In the genomic region with DNA sequence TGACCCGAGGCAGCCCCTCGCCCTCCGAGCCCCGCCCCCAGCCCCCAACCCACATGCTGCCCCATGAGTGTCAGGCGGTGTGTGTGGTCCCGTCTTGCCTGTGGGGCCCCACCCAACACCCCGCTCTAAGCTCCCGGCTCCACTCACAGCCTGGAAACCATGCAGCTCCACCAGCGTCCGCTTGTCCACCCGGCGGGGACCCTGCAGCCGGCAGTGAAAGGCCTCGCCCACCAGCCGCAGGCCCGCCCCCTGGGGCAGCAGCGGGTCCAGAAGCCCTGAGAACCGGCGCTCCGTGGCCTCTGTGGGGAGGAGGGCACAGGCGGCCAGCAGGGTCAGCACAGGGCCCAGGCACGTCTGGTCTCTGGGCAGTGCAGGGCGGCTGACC, we compare ENCODE assay signal across 26 cellular contexts. TPM values are rescaled to one million over a fixed set of nuclear protein-coding genes. Genes with fewer than 3 reads are reported as not detected.
DNase-seq lines count a peak whose midpoint lies in the region; ATAC-seq, FAIRE-seq and TF ChIP-seq lines count a peak whose summit lies in the region.
"Had no signal": no experiment of that assay in that cellular context is flagged by ENCODE, and none has a peak within 500 bp of the region (broad histone marks: within the 10 kb centered on the region; RNA-seq: fewer than 3 reads in every experiment).

No MANE protein-coding gene starts in this region.

- peak in 3 of 8 donors; percentile 3 to 7 (median 7) for ATAC-seq in heart right ventricle

- H3K9me3 ChIP-seq in heart right ventricle = no peaks in the 10 kb centered on the region
- no peaks in the 10 kb centered on the region for H3K9me3 ChIP-seq in right atrium auricular region
- no peaks in the 10 kb centered on the region for H3K9me3 ChIP-seq in subcutaneous abdominal adipose tissue (ENCODE audit: control insufficient read depth in 5 of 5, low read length in 5 of 5)
- H3K9me3 ChIP-seq: A549, BE2C, sigmoid colon, suprapubic skin had no signal

- DNase-seq in heart right ventricle = peak in 1 of 2 donors; percentile 15
- DNase-seq in right atrium auricular region (ENCODE audit: low spot score) = no peak
- peak; percentile 41 for DNase-seq in iPS-NIHi11 (ENCODE audit: low spot score)
- DNase-seq in GM12892 (ENCODE audit: insufficient read length) = no peak
- no peak for DNase-seq in SKM-1 treated with dmso at 0.1 percent for 144 hours (lab: John Stamatoyannopoulos, UW; ENCODE audit: unreplicated experiment)
- DNase-seq: activated CD4-positive, alpha-beta memory T cell treated with anti-CD3 and anti-CD28 coated beads for 36 hours; activated CD4-positive, CD25-positive, alpha-beta regulatory T cell; activated naive CD4-positive, alpha-beta T cell treated with Interleukin-2 at 50 U/mL for 16 hours; amygdala; BE2C; dorsolateral prefrontal cortex; foreskin fibroblast; HFFc6; hypothalamus; islet precursor cell; NCI-H1105; NCI-H2029 treated with DMSO at 0.1 percent for 48 hours; NCI-H345; sigmoid colon had no signal

- no peak for TF ChIP-seq CTCF in heart right ventricle (IDR thresholded peaks at IDR 0.05)
- no peak for TF ChIP-seq CTCF in right atrium auricular region (IDR thresholded peaks at IDR 0.05)

- H3K36me3 ChIP-seq in heart right ventricle (no peaks in the 10 kb centered on the region), right atrium auricular region (no peaks in the 10 kb centered on the region), subcutaneous abdominal adipose tissue (ENCODE audit: control insufficient read depth in 5 of 5, insufficient read depth in 5 of 5, low read length in 5 of 5) (no peaks in the 10 kb centered on the region)
- H3K36me3 ChIP-seq: BE2C, cardiac muscle cell, sigmoid colon, suprapubic skin had no signal

- H3K27ac ChIP-seq in heart right ventricle (no peak overlapping the region), right atrium auricular region (no peak overlapping the region), subcutaneous abdominal adipose tissue (ENCODE audit: low read depth, low read length) (no peak overlapping the region)
- H3K27ac ChIP-seq: cardiac muscle cell, dorsolateral prefrontal cortex, sigmoid colon, SK-N-MC, suprapubic skin had no signal

- intact Hi-C loops in heart right ventricle (cut with DNase I) = loop anchor here in 2 of 10 donors (10.0 kb wide), 1 partner anchor 119 kb away; no protein-coding TSS in a partner anchor

- H3K4me1 ChIP-seq in heart right ventricle (peaks cover 0 to 5% (median 0%) of the 10 kb centered on the region in 9 donors), right atrium auricular region (peaks cover 0 to 14% of the 10 kb centered on the region in 2 donors), subcutaneous abdominal adipose tissue (ENCODE audit: control insufficient read depth in 5 of 5, insufficient read depth in 5 of 5, low read length in 5 of 5) (peaks cover 0 to 12% (median 0%) of the 10 kb centered on the region in 5 donors)

- no peak overlapping the region for H3K9ac ChIP-seq in subcutaneous abdominal adipose tissue (ENCODE audit: low read length in 5 of 5)

- 52 to 57% methylated on average over 21 to 23 of the region's 23 CpGs for WGBS in heart right ventricle, 2 donors

- no peak for FAIRE-seq in GM12892 (lab: Jason Lieb, UNC)
- FAIRE-seq: A549 had no signal

- H3K4me3 ChIP-seq in heart right ventricle (peak overlapping the region in 9 of 10 donors; percentile 26 to 47 (median 34)), right atrium auricular region (no peak overlapping the region), subcutaneous abdominal adipose tissue (ENCODE audit: low read depth in 1 of 5, low read length in 5 of 5) (peak overlapping the region in 3 of 5 donors; percentile 22 to 37 (median 31))
- H3K4me3 ChIP-seq: A549, cardiac muscle cell, dorsolateral prefrontal cortex, lung, SK-N-MC, suprapubic skin had no signal

- TF ChIP-seq POLR2A in GM12892 (IDR thresholded peaks at IDR 0.05; ENCODE audit: low read depth, low read length) = no peak

- H3K27me3 ChIP-seq in heart right ventricle (peaks cover 19 to 58% (median 52%) of the 10 kb centered on the region in 7 donors), right atrium auricular region (peaks cover 8 to 11% of the 10 kb centered on the region in 2 donors), subcutaneous abdominal adipose tissue (ENCODE audit: control insufficient read depth in 5 of 5, insufficient read depth in 4 of 5, low read length in 5 of 5) (peaks cover 36 to 52% (median 41%) of the 10 kb centered on the region in 5 donors)

RNA-seq across cellular contexts. Expression of a gene that starts 2.7 kb away (rescaled TPM):
- total RNA-seq in heart right ventricle (1 to 10 TPM in 4 of 10 donors, under 1 TPM in 5, not detected in 1; 0.42 to 1.9 (median 0.90) TPM), right atrium auricular region (not detected)
- 1 to 10 TPM; 1.6 to 2.3 TPM for polyA plus RNA-seq in heart right ventricle
- polyA plus RNA-seq in GM12892 (2012; ENCODE audit: missing spikeins) = not detected
- polyA plus RNA-seq: cardiac muscle cell had no signal

RNA-seq across cellular contexts. Expression of a gene that starts 11.8 kb away (rescaled TPM):
- total RNA-seq in heart right ventricle (10 to 100 TPM in 4 of 10 donors, 1 to 10 TPM in 6; 7.3 to 13.5 (median 9.1) TPM), right atrium auricular region (10 to 100 TPM; 16.1 to 19.7 TPM)
- 10 to 100 TPM in 1 of 2 donors, 1 to 10 TPM in 1; 7.7 to 16.2 TPM for polyA plus RNA-seq in heart right ventricle
- polyA plus RNA-seq in GM12892 (2012; ENCODE audit: missing spikeins) = 3.6 TPM

RNA-seq across cellular contexts. Expression of a gene that starts 12.0 kb away (rescaled TPM):
- total RNA-seq in heart right ventricle (100 to 1,000 TPM in 9 of 10 donors, 10 to 100 TPM in 1; 95.6 to 174 (median 123) TPM), right atrium auricular region (100 to 1,000 TPM; 120 to 128 TPM)
- polyA plus RNA-seq in heart right ventricle = 100 to 1,000 TPM; 107 to 184 TPM
- 32.3 TPM for polyA plus RNA-seq in GM12892 (2012; ENCODE audit: missing spikeins)

RNA-seq across cellular contexts. Expression of a gene that starts 29.8 kb away (rescaled TPM):
- total RNA-seq in heart right ventricle (10 to 100 TPM in 1 of 10 donors, 1 to 10 TPM in 7, under 1 TPM in 2; 0.52 to 24.8 (median 5.0) TPM), right atrium auricular region (under 1 TPM; 0.59 to 0.79 TPM)
- 1 to 10 TPM; 3.8 to 9.8 TPM for polyA plus RNA-seq in heart right ventricle
- polyA plus RNA-seq in GM12892 (2012; ENCODE audit: missing spikeins) = 2.9 TPM
- total RNA-seq: cardiac muscle cell, G401 had no signal
- polyA plus RNA-seq: A549, cardiac muscle cell had no signal

RNA-seq across cellular contexts. Expression of a gene that starts 29.9 kb away (rescaled TPM):
- 10 to 100 TPM; 23.5 to 41.9 (median 29.2) TPM for total RNA-seq in heart right ventricle
- 10 to 100 TPM; 43.8 to 44.1 TPM for polyA plus RNA-seq in heart right ventricle
- 10 to 100 TPM; 27.5 to 33.5 TPM for total RNA-seq in right atrium auricular region
- 29.0 TPM for polyA plus RNA-seq in GM12892 (2012; ENCODE audit: missing spikeins)

Comparison
In these comparisons a context has a peak if more than half of its experiments do, and no peak if none do; other contexts are left out.
1. H3K4me3 ChIP-seq: peak in heart right ventricle (9 of 10) and subcutaneous abdominal adipose tissue (3 of 5); none in right atrium auricular region (0 of 2).